Comparison of ENCODE assay signal across 9 cellular contexts in genomic region chr7:123746055-123746454, GRCh38. TPM values are rescaled to one million over a fixed set of nuclear protein-coding genes. Genes with fewer than 3 reads are reported as not detected.
DNase-seq lines count a peak whose midpoint lies in the region; TF ChIP-seq lines count a peak whose summit lies in the region.
"Had no signal": no experiment of that assay in that cellular context is flagged by ENCODE, and none has a peak within 500 bp of the region (broad histone marks: within the 10 kb centered on the region; RNA-seq: fewer than 3 reads in every experiment).

No MANE protein-coding gene starts in this region.

- DNase-seq in MCF 10A (ENCODE audit: unreplicated experiment) (no peak), breast epithelium (ENCODE audit: low spot score in 2 of 2) (no peak), transverse colon (no peak), NCI-H2081 (lab: John Stamatoyannopoulos, UW) (no peak), Ammon's horn (ENCODE audit: low spot score) (no peak), activated gamma-delta T cell (lab: John Stamatoyannopoulos, UW) (no peak)
- no peak for DNase-seq in activated CD4-positive, alpha-beta memory T cell treated with anti-CD3 and anti-CD28 coated beads for 36 hours
- DNase-seq: DMS153 had no signal

- no TSS peak for BruUV-seq in MCF 10A (replicated peaks; lab: Mats Ljungman, UMichigan)

- no peaks in the 10 kb centered on the region for H3K27me3 Mint-ChIP-seq in MCF 10A (ENCODE audit: insufficient read depth, unreplicated experiment)
- no peaks in the 10 kb centered on the region for H3K27me3 Mint-ChIP-seq in activated CD4-positive, alpha-beta memory T cell treated with anti-CD3 and anti-CD28 coated beads for 36 hours

- peak overlapping the region; percentile 98 for H3K4me3 Mint-ChIP-seq in MCF 10A (ENCODE audit: unreplicated experiment)
- H3K4me3 Mint-ChIP-seq in activated CD4-positive, alpha-beta memory T cell treated with anti-CD3 and anti-CD28 coated beads for 36 hours, result peak overlapping the region; percentile 91

- peak overlapping the region in 1 of 3 donors; percentile 93 for H3K4me3 ChIP-seq in breast epithelium
- peak overlapping the region; percentile 15; the same call in 1 of the 2 replicates for H3K4me3 ChIP-seq in iPS-18c (ENCODE audit: insufficient read depth, low read depth, low read length)
- H3K4me3 ChIP-seq in transverse colon, result peak overlapping the region in 1 of 4 donors; percentile 97

- H3K9me3 ChIP-seq in breast epithelium (no peaks in the 10 kb centered on the region), iPS-18c (ENCODE audit: control insufficient read depth, insufficient read depth, low read length) (no peaks in the 10 kb centered on the region), transverse colon (no peaks in the 10 kb centered on the region)

- peaks cover 40% of the 10 kb centered on the region for H3K4me1 Mint-ChIP-seq in MCF 10A (ENCODE audit: insufficient read depth, unreplicated experiment)
- peaks cover 58% of the 10 kb centered on the region for H3K4me1 Mint-ChIP-seq in activated CD4-positive, alpha-beta memory T cell treated with anti-CD3 and anti-CD28 coated beads for 36 hours (ENCODE audit: low read depth)

- POLR2A ChIA-PET in MCF 10A (lab: Yijun Ruan, JAX), result interaction anchor here (0.8 to 9.2 kb wide), 10 partner anchors 13 to 64 kb away, joined by 3 to 367 read pairs (median 4); no protein-coding TSS in a partner anchor
- POLR2A ChIA-PET in activated CD4-positive, alpha-beta memory T cell treated with anti-CD3 and anti-CD28 coated beads for 36 hours (lab: Charles Lee), result no interaction called here

- CTCF ChIA-PET in MCF 10A (lab: Yijun Ruan, JAX), result interaction anchor here (0.6 to 1.3 kb wide), 5 partner anchors 11 to 1653 kb away, joined by 3 to 8 read pairs (median 3); no protein-coding TSS in a partner anchor
- CTCF ChIA-PET in activated CD4-positive, alpha-beta memory T cell treated with anti-CD3 and anti-CD28 coated beads for 36 hours (lab: Charles Lee), result no interaction called here

- peak overlapping the region; percentile 99 for H3K27ac Mint-ChIP-seq in MCF 10A (ENCODE audit: low read depth, unreplicated experiment)
- no peak overlapping the region for H3K27ac Mint-ChIP-seq in activated CD4-positive, alpha-beta memory T cell treated with anti-CD3 and anti-CD28 coated beads for 36 hours

- TF ChIP-seq POLR2A in breast epithelium (IDR thresholded peaks at IDR 0.05) (no peak), transverse colon (IDR thresholded peaks at IDR 0.05) (no peak)

- in situ Hi-C loops in transverse colon (cut with MboI; ENCODE audit: low pct_ligation_motif_present in 1 of 4, low pct_unique_long_range_greater_than_20kb in 1 of 4, low sequenced_read_pairs in 3 of 4), result no loop called here

- H3K4me1 ChIP-seq in breast epithelium, result peaks cover 4 to 17% of the 10 kb centered on the region in 2 donors
- H3K4me1 ChIP-seq in transverse colon, result peaks cover 26 to 79% (median 46%) of the 10 kb centered on the region in 4 donors

- H3K9me3 Mint-ChIP-seq in MCF 10A (ENCODE audit: unreplicated experiment), result no peaks in the 10 kb centered on the region
- H3K9me3 Mint-ChIP-seq in activated CD4-positive, alpha-beta memory T cell treated with anti-CD3 and anti-CD28 coated beads for 36 hours, result no peaks in the 10 kb centered on the region

- H3K27ac ChIP-seq in breast epithelium, result peak overlapping the region in 1 of 2 donors; percentile 99
- peak overlapping the region in 3 of 4 donors; percentile 99 to 100 (median 99) for H3K27ac ChIP-seq in transverse colon

- H3K27me3 ChIP-seq in breast epithelium, result no peaks in the 10 kb centered on the region
- H3K27me3 ChIP-seq in transverse colon, result no peaks in the 10 kb centered on the region

- no peaks in the 10 kb centered on the region for H3K36me3 ChIP-seq in breast epithelium
- no peaks in the 10 kb centered on the region for H3K36me3 ChIP-seq in transverse colon

- 21 to 27% methylated on average over 2 of the region's 2 CpGs for WGBS in transverse colon (ENCODE audit: low coverage in 1 of 2), 2 donors

- TF ChIP-seq CTCF in MCF 10A (IDR thresholded peaks at IDR 0.05; ENCODE audit: unreplicated experiment) (no peak), breast epithelium (IDR thresholded peaks at IDR 0.05) (no peak), transverse colon (IDR thresholded peaks at IDR 0.05) (no peak)

- intact Hi-C loops in MCF 10A (cut with micrococcal nuclease), result no loop called here
- intact Hi-C loops in breast epithelium (cut with DNase I; ENCODE audit: low total_unique reads), result no loop called here
- intact Hi-C loops in activated CD4-positive, alpha-beta memory T cell treated with anti-CD3 and anti-CD28 coated beads for 36 hours (cut with micrococcal nuclease), result no loop called here
- intact Hi-C loops in transverse colon (cut with DNase I; ENCODE audit: low total_unique reads), result no loop called here

- H3K36me3 Mint-ChIP-seq in MCF 10A (ENCODE audit: insufficient read depth, unreplicated experiment), result peaks cover 6% of the 10 kb centered on the region
- H3K36me3 Mint-ChIP-seq in activated CD4-positive, alpha-beta memory T cell treated with anti-CD3 and anti-CD28 coated beads for 36 hours, result peaks cover 6% of the 10 kb centered on the region

- no peak for TF ChIP-seq EP300 in transverse colon (IDR thresholded peaks at IDR 0.05; ENCODE audit: low read depth)

RNA-seq across cellular contexts. Expression of gene WASL, which starts 2.7 kb away (rescaled TPM):
- 34.7 and 38.8 TPM in 2 replicates for total RNA-seq in MCF 10A (2022)
- 10 to 100 TPM; 27.8 to 38.3 (median 37.8) TPM for total RNA-seq in breast epithelium
- 1 to 10 TPM; 5.1 to 5.9 TPM for total RNA-seq in activated CD4-positive, alpha-beta memory T cell treated with anti-CD3 and anti-CD28 coated beads for 36 hours
- total RNA-seq in transverse colon, result 10 to 100 TPM; 30.1 to 97.8 (median 65.7) TPM
